In genomic region chr10:92965314-92965713, GRCh38 we compare ENCODE assay signal across 8 cellular contexts.
DNase-seq lines count a peak whose midpoint lies in the region; ATAC-seq and TF ChIP-seq lines count a peak whose summit lies in the region.

No MANE protein-coding gene starts in this region.

- DNase-seq in BJ (ENCODE audit: low read depth), result no peak
- peak; percentile 14 for DNase-seq in H4 (ENCODE audit: low spot score)
- DNase-seq in RKO (ENCODE audit: low spot score), result peak; percentile 64
- peak; percentile 41 for DNase-seq in fibroblast of gingiva (ENCODE audit: low read depth)
- peak; percentile 73 for DNase-seq in renal cortical epithelial cell (ENCODE audit: low read depth)
- no peak for DNase-seq in NCI-H187 treated with DMSO at 0.1 percent for 48 hours (lab: John Stamatoyannopoulos, UW)
- no peak for DNase-seq in activated CD4-positive, alpha-beta T cell treated with anti-CD3 and anti-CD28 coated beads, Interleukin-2, amount 50 U/mL, for 4 hours

- no peaks in the 10 kb centered on the region for H3K36me3 ChIP-seq in BJ (ENCODE audit: control insufficient read depth, insufficient read depth, low read length)

- no peak for ATAC-seq in GM21526 (IDR thresholded peaks at IDR 0.05; ENCODE audit: low FRiP score, unreplicated experiment)

- CTCF ChIA-PET in BJ (lab: Yijun Ruan, JAX), result interaction anchor here (0.8 to 2.7 kb wide), 15 partner anchors 11 to 547 kb away, joined by 3 to 15 read pairs (median 4); no protein-coding TSS in a partner anchor

- peak; percentile 54 for TF ChIP-seq CTCF in BJ (IDR thresholded peaks at IDR 0.05; ENCODE audit: insufficient read depth, low read depth, low read length)

- POLR2A ChIA-PET in BJ (lab: Charles Lee), result no interaction called here

- H3K4me3 ChIP-seq in BJ (ENCODE audit: low read depth, low read length), result no peak overlapping the region

- no peaks in the 10 kb centered on the region for H3K27me3 ChIP-seq in BJ (ENCODE audit: control insufficient read depth, insufficient read depth, low read length)

Comparison
In these comparisons a context has a peak if more than half of its experiments do, and no peak if none do; other contexts are left out.
1. DNase-seq: peak in H4 (single experiment), RKO (single experiment), fibroblast of gingiva (single experiment) and renal cortical epithelial cell (single experiment); none in BJ (single experiment), NCI-H187 treated with DMSO at 0.1 percent for 48 hours (single experiment) and activated CD4-positive, alpha-beta T cell treated with anti-CD3 and anti-CD28 coated beads, Interleukin-2, amount 50 U/mL, for 4 hours (0 of 2).